Comparison of ENCODE assay signal across 20 cellular contexts in the genomic region with DNA sequence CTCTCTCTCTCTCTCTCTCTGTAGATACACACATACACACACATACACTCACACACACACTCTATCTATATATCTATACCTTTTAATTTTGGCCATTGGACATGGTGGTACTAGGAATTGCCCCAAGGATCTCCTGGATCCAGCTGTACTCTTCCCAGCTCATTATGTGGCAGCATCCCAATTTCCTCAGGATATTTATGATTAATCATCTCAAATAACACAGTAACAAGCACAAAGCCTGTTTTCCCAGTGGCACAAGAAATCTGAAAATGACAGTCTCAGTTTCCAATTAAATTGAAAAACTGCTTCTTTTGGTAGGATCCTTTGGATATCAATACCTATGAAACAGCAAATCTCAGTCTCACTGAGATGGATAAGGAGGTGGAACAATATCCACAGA. TPM values are rescaled to one million over a fixed set of nuclear protein-coding genes. Genes with fewer than 3 reads are reported as not detected.
DNase-seq lines count a peak whose midpoint lies in the region; ATAC-seq and TF ChIP-seq lines count a peak whose summit lies in the region.
"Had no signal": no experiment of that assay in that cellular context is flagged by ENCODE, and none has a peak within 500 bp of the region (broad histone marks: within the 10 kb centered on the region; RNA-seq: fewer than 3 reads in every experiment).

No MANE protein-coding gene starts in this region.

- TF ChIP-seq POLR2A in suprapubic skin (IDR thresholded peaks at IDR 0.05), result no peak

- no peaks in the 10 kb centered on the region for H3K9me3 ChIP-seq in mammary epithelial cell (replicated peaks; ENCODE audit: insufficient read depth, low read length)
- no peaks in the 10 kb centered on the region for H3K9me3 ChIP-seq in suprapubic skin
- H3K9me3 ChIP-seq: BLaER1, Caco-2, HAP-1 had no signal

- H3K27ac ChIP-seq in mammary epithelial cell (ENCODE audit: insufficient read depth, low read depth, low read length) (peak overlapping the region; percentile 11), VCaP (peak overlapping the region; percentile 6; the same call in 1 of the 2 replicates), substantia nigra (ENCODE audit: low read depth, low read length, poor library complexity, severe bottlenecking) (no peak overlapping the region), suprapubic skin (no peak overlapping the region)
- H3K27ac ChIP-seq: 22Rv1, BLaER1, C4-2B had no signal

- H3K4me1 ChIP-seq in mammary epithelial cell (ENCODE audit: insufficient read depth, low read length) (peaks cover 47% of the 10 kb centered on the region), suprapubic skin (peaks cover 50% of the 10 kb centered on the region)
- H3K4me1 ChIP-seq: HAP-1 had no signal

- H3K27me3 ChIP-seq in mammary epithelial cell (ENCODE audit: insufficient read depth, low read length) (no peaks in the 10 kb centered on the region), suprapubic skin (no peaks in the 10 kb centered on the region)
- H3K27me3 ChIP-seq: BLaER1 had no signal

- BruUV-seq in mammary epithelial cell (replicated peaks; lab: Mats Ljungman, UMichigan), result no TSS peak
- no TSS peak for BruUV-seq in MCF 10A (replicated peaks; lab: Mats Ljungman, UMichigan)

- H2AFZ ChIP-seq in mammary epithelial cell (ENCODE audit: low read depth, low read length), result peak overlapping the region; percentile 45

- H3K4me1 Mint-ChIP-seq in MCF 10A (ENCODE audit: insufficient read depth, unreplicated experiment), result peaks cover 25% of the 10 kb centered on the region

- no peak overlapping the region for H3K27ac Mint-ChIP-seq in MCF 10A (ENCODE audit: low read depth, unreplicated experiment)
- H3K27ac Mint-ChIP-seq: B cell; CD4-positive, CD25-positive, alpha-beta regulatory T cell; CD8-positive, alpha-beta T cell; HFFc6 had no signal

- TF ChIP-seq CTCF in mammary epithelial cell (conservative IDR thresholded peaks at IDR 0.05 in 1 of 2, IDR thresholded peaks at IDR 0.05 in 1 of 2; ENCODE audit: extremely low read depth in 1 of 2, insufficient read depth in 1 of 2, low read depth in 1 of 2, low read length in 2 of 2) (no peak), MCF 10A (IDR thresholded peaks at IDR 0.05; ENCODE audit: unreplicated experiment) (no peak), VCaP (conservative IDR thresholded peaks at IDR 0.05) (no peak), epithelial cell of esophagus (IDR thresholded peaks at IDR 0.05; ENCODE audit: insufficient read depth, low read depth, low read length, missing control alignments) (no peak), suprapubic skin (IDR thresholded peaks at IDR 0.05) (no peak)

- dilution Hi-C loops in mammary epithelial cell (cut with HindIII; ENCODE audit: low sequenced_read_pairs), result no loop called here

- in situ Hi-C loops in mammary epithelial cell (cut with MboI; ENCODE audit: low sequenced_read_pairs in 2 of 2), result no loop called here

- H3K4me3 ChIP-seq in mammary epithelial cell (replicated peaks in 1 of 3; ENCODE audit: insufficient read depth in 1 of 3, low read depth in 2 of 3, low read length in 3 of 3) (no peak overlapping the region), epithelial cell of esophagus (ENCODE audit: low read length) (no peak overlapping the region), suprapubic skin (no peak overlapping the region)
- H3K4me3 ChIP-seq: BLaER1, HAP-1 had no signal

- H4K20me1 ChIP-seq in mammary epithelial cell (ENCODE audit: insufficient read depth, low read length), result no peaks in the 10 kb centered on the region
- H4K20me1 ChIP-seq: BLaER1 had no signal

- no peaks in the 10 kb centered on the region for H3K9me3 Mint-ChIP-seq in MCF 10A (ENCODE audit: unreplicated experiment)
- H3K9me3 Mint-ChIP-seq: CD4-positive, CD25-positive, alpha-beta regulatory T cell; CD8-positive, alpha-beta T cell; HFFc6 had no signal

- H3K79me2 ChIP-seq in mammary epithelial cell (ENCODE audit: insufficient read depth, low read length), result no peaks in the 10 kb centered on the region

- no peak for ATAC-seq in GM19452 (IDR thresholded peaks at IDR 0.05; ENCODE audit: unreplicated experiment)
- ATAC-seq: CD8-positive, alpha-beta T cell had no signal

- no peaks in the 10 kb centered on the region for H3K27me3 Mint-ChIP-seq in MCF 10A (ENCODE audit: insufficient read depth, unreplicated experiment)

- no peak for TF ChIP-seq EP300 in suprapubic skin (IDR thresholded peaks at IDR 0.05)

- no peak overlapping the region for H3K9ac ChIP-seq in mammary epithelial cell (ENCODE audit: insufficient read depth, low read length)
- H3K9ac ChIP-seq: BLaER1 had no signal

- H3K36me3 Mint-ChIP-seq in MCF 10A (ENCODE audit: insufficient read depth, unreplicated experiment), result no peaks in the 10 kb centered on the region
- H3K36me3 Mint-ChIP-seq: CD4-positive, CD25-positive, alpha-beta regulatory T cell; CD8-positive, alpha-beta T cell had no signal

- intact Hi-C loops in mammary epithelial cell (cut with micrococcal nuclease), result no loop called here
- intact Hi-C loops in MCF 10A (cut with micrococcal nuclease), result no loop called here

- CTCF ChIA-PET in mammary epithelial cell (lab: Charles Lee; ENCODE audit: low non-redundant PET) (no interaction called here), MCF 10A (lab: Yijun Ruan, JAX) (interaction anchor here (1.0 to 12.6 kb wide), 5 partner anchors 15 to 31 kb away, joined by 3 to 543 read pairs (median 7); a partner anchor contains a TSS)

- POLR2A ChIA-PET in MCF 10A (lab: Yijun Ruan, JAX), result interaction anchor here (0.8 to 20.9 kb wide), 6 partner anchors 9 to 70 kb away, joined by 3 to 1089 read pairs (median 74); a partner anchor contains a TSS

- H3K4me2 ChIP-seq in mammary epithelial cell (ENCODE audit: insufficient read depth, low read depth, low read length), result peak overlapping the region; percentile 15
- H3K4me2 ChIP-seq: BLaER1 had no signal

- H3K4me3 Mint-ChIP-seq in MCF 10A (ENCODE audit: unreplicated experiment), result no peak overlapping the region
- H3K4me3 Mint-ChIP-seq: B cell; CD8-positive, alpha-beta T cell; HFFc6 had no signal

- DNase-seq in mammary epithelial cell (no peak), MCF 10A (ENCODE audit: unreplicated experiment) (no peak), epithelial cell of esophagus (ENCODE audit: low read depth) (peak; percentile 50), substantia nigra (lab: John Stamatoyannopoulos, UW) (no peak), suprapubic skin (ENCODE audit: low spot score in 2 of 2) (no peak)
- no peak for DNase-seq in stimulated activated naive CD4-positive, alpha-beta T cell (lab: John Stamatoyannopoulos, UW)
- DNase-seq: Caco-2; CD4-positive, CD25-positive, alpha-beta regulatory T cell; CD8-positive, alpha-beta T cell; DMS153; DND-41; GOT3; HFFc6 had no signal

- no peaks in the 10 kb centered on the region for H3K36me3 ChIP-seq in mammary epithelial cell (ENCODE audit: insufficient read depth, low read length)
- no peaks in the 10 kb centered on the region for H3K36me3 ChIP-seq in suprapubic skin
- H3K36me3 ChIP-seq: BLaER1, HAP-1 had no signal

RNA-seq across cellular contexts. Expression of a gene that starts 27.6 kb away (rescaled TPM):
- total RNA-seq in mammary epithelial cell, result 1,000 to 10,000 TPM in 1 of 2 donors, 100 to 1,000 TPM in 1; 213 to 2,371 TPM
- polyA plus RNA-seq in mammary epithelial cell, result 1,008 TPM
- polyA minus RNA-seq in mammary epithelial cell, result 997 TPM
- total RNA-seq in MCF 10A (2022), result 1,693 and 1,694 TPM in 2 replicates
- total RNA-seq in suprapubic skin, result 100 to 1,000 TPM; 109 to 247 (median 171) TPM

RNA-seq across cellular contexts. Expression of a gene that starts 56.8 kb away (rescaled TPM):
- total RNA-seq in mammary epithelial cell, result 10 to 100 TPM; 15.3 to 18.8 TPM
- 16.2 TPM for polyA plus RNA-seq in mammary epithelial cell
- 10.7 TPM for polyA minus RNA-seq in mammary epithelial cell
- total RNA-seq in MCF 10A (2022), result 27.5 and 29.1 TPM in 2 replicates
- 10 to 100 TPM in 1 of 4 donors, 1 to 10 TPM in 3; 6.7 to 31.5 (median 8.9) TPM for total RNA-seq in suprapubic skin

Comparison
In these comparisons a context has a peak if more than half of its experiments do, and no peak if none do; other contexts are left out.
1. H3K27ac ChIP-seq: peak in mammary epithelial cell (single experiment) and VCaP (single experiment); none in substantia nigra (single experiment) and suprapubic skin (single experiment).